Comparison of ENCODE assay signal across 7 cellular contexts in genomic region chr4:140150636-140150885, GRCh38. TPM values are rescaled to one million over a fixed set of nuclear protein-coding genes. Genes with fewer than 3 reads are reported as not detected.
A peak's percentile ranks its signal among the peaks of the same experiment; 100 is the strongest.
DNase-seq lines count a peak whose midpoint lies in the region; ATAC-seq and TF ChIP-seq lines count a peak whose summit lies in the region.

No MANE protein-coding gene starts in this region.

- H3K9ac ChIP-seq in duodenal mucosa (ENCODE audit: low read depth in 1 of 2, low read length in 2 of 2) = peak overlapping the region; percentile 68 to 77

- no peaks in the 10 kb centered on the region; the same call in 2 of the 3 replicates for H3K36me3 Mint-ChIP-seq in GM23338 (ENCODE audit: low read depth)
- H3K36me3 Mint-ChIP-seq in naive thymus-derived CD8-positive, alpha-beta T cell = peaks cover 0 to 2% (median 0%) of the 10 kb centered on the region in 3 donors

- peaks cover 12% of the 10 kb centered on the region for H3K27me3 ChIP-seq in GM23338 (ENCODE audit: insufficient read depth)
- H3K27me3 ChIP-seq in SJCRH30 = no peaks in the 10 kb centered on the region
- no peaks in the 10 kb centered on the region for H3K27me3 ChIP-seq in duodenal mucosa (ENCODE audit: control insufficient read depth in 1 of 2, insufficient read depth in 2 of 2, low read length in 2 of 2)

- peak overlapping the region; percentile 95 for H3K27ac Mint-ChIP-seq in GM23338
- H3K27ac Mint-ChIP-seq in naive thymus-derived CD8-positive, alpha-beta T cell = peak overlapping the region; percentile 91 to 99 (median 98)

- TF ChIP-seq CTCF in GM23338 (conservative IDR thresholded peaks at IDR 0.05; ENCODE audit: low read depth in 2 of 2) = no peak
- no peak for TF ChIP-seq CTCF in GM13977 (IDR thresholded peaks at IDR 0.05; ENCODE audit: extremely low read depth, insufficient read depth, missing control alignments)

- no peaks in the 10 kb centered on the region for H4K20me1 ChIP-seq in GM23338 (replicated peaks; ENCODE audit: insufficient read depth)

- 0 out of 2 replicates have a peak, but pooled peaks cover 7% of the 10 kb centered on the region for H3K79me2 ChIP-seq in GM23338 (replicated peaks; ENCODE audit: insufficient read depth)

- H2AFZ ChIP-seq in GM23338 = peak overlapping the region; percentile 85

- H3K36me3 ChIP-seq in GM23338 (ENCODE audit: insufficient read depth) = no peaks in the 10 kb centered on the region
- H3K36me3 ChIP-seq in SJCRH30 = no peaks in the 10 kb centered on the region
- H3K36me3 ChIP-seq in duodenal mucosa (ENCODE audit: control insufficient read depth in 1 of 2, insufficient read depth in 2 of 2, low read length in 2 of 2) = no peaks in the 10 kb centered on the region

- peaks cover 4% of the 10 kb centered on the region for H3F3A ChIP-seq in GM23338 (replicated peaks; ENCODE audit: low read depth)

- H3K27me3 Mint-ChIP-seq in GM23338 (ENCODE audit: insufficient read depth, low read depth, poor library complexity) = peaks cover 27% of the 10 kb centered on the region
- no peaks in the 10 kb centered on the region for H3K27me3 Mint-ChIP-seq in naive thymus-derived CD8-positive, alpha-beta T cell

- DNase-seq in GM23338 (ENCODE audit: low spot score) (no peak), SJCRH30 (no peak), NCI-H2171 treated with DMSO at 0.1 percent for 48 hours (lab: John Stamatoyannopoulos, UW) (no peak), GM13977 (ENCODE audit: low spot score) (no peak)
- DNase-seq in naive thymus-derived CD8-positive, alpha-beta T cell = no peak

- peaks cover 36% of the 10 kb centered on the region for H3K4me1 Mint-ChIP-seq in GM23338
- peaks cover 6 to 31% (median 26%) of the 10 kb centered on the region in 4 donors for H3K4me1 Mint-ChIP-seq in naive thymus-derived CD8-positive, alpha-beta T cell

- H3K4me3 ChIP-seq in GM23338 (peak overlapping the region; percentile 97), SJCRH30 (peak overlapping the region; percentile 68), duodenal mucosa (ENCODE audit: low read depth in 1 of 2, low read length in 2 of 2) (peak overlapping the region; percentile 90 to 97)

- POLR2A ChIA-PET in naive thymus-derived CD8-positive, alpha-beta T cell (lab: Charles Lee) = interaction anchor here (0.7 to 5.1 kb wide), 23 partner anchors 8 to 647 kb away, joined by 3 to 76 read pairs (median 5); partner anchors contain the start of gene ELMOD2

- H3K9me3 Mint-ChIP-seq in GM23338 = no peaks in the 10 kb centered on the region
- no peaks in the 10 kb centered on the region for H3K9me3 Mint-ChIP-seq in naive thymus-derived CD8-positive, alpha-beta T cell

- in situ Hi-C loops in GM13977 (cut with MboI; ENCODE audit: low pct_unique_long_range_greater_than_20kb, low sequenced_read_pairs, unreplicated experiment) = no loop called here

- peak overlapping the region; percentile 90 for H3K4me3 Mint-ChIP-seq in GM23338
- peak overlapping the region; percentile 93 to 100 (median 98) for H3K4me3 Mint-ChIP-seq in naive thymus-derived CD8-positive, alpha-beta T cell

- ATAC-seq in GM23338 = no peak; the same call in 2 of the 3 replicates
- no peak for ATAC-seq in naive thymus-derived CD8-positive, alpha-beta T cell
- ATAC-seq in GM18861 (IDR thresholded peaks at IDR 0.05; ENCODE audit: unreplicated experiment) = no peak

- peaks cover 33% of the 10 kb centered on the region for H3K4me1 ChIP-seq in GM23338 (ENCODE audit: insufficient read depth)
- no peaks in the 10 kb centered on the region for H3K4me1 ChIP-seq in SJCRH30
- peaks cover 3 to 9% of the 10 kb centered on the region in 2 donors for H3K4me1 ChIP-seq in duodenal mucosa (ENCODE audit: control insufficient read depth in 1 of 2, insufficient read depth in 2 of 2, low read length in 2 of 2)

- H3K4me2 ChIP-seq in GM23338 = peak overlapping the region; percentile 99

- H3K27ac ChIP-seq in GM23338 (ENCODE audit: low read depth) (peak overlapping the region; percentile 99), SJCRH30 (peak overlapping the region; percentile 65; the same call in 1 of the 2 replicates), duodenal mucosa (ENCODE audit: low read depth, low read length) (peak overlapping the region; percentile 88)

- no peaks in the 10 kb centered on the region for H3K9me2 ChIP-seq in GM23338 (ENCODE audit: insufficient read depth)

- no peaks in the 10 kb centered on the region for H3K9me3 ChIP-seq in SJCRH30 (replicated peaks)
- H3K9me3 ChIP-seq in duodenal mucosa (ENCODE audit: control insufficient read depth in 1 of 2, low read length in 2 of 2) = no peaks in the 10 kb centered on the region

TF ChIP-seq in GM23338, 12 proteins besides CTCF, POLR2A, EP300 and RAD21:
- TF ChIP-seq ZNF114 (CRISPR knock-in tag; IDR thresholded peaks at IDR 0.05) (no peak), ZNF331 (CRISPR knock-in tag; IDR thresholded peaks at IDR 0.05; ENCODE audit: low read depth) (no peak), REST (IDR thresholded peaks at IDR 0.05; ENCODE audit: unreplicated experiment) (no peak), EZH2phosphoT487 (IDR thresholded peaks at IDR 0.05; ENCODE audit: unreplicated experiment) (no peak), ETS1 (IDR thresholded peaks at IDR 0.05) (no peak), POLR2AphosphoS5 (IDR thresholded peaks at IDR 0.05; ENCODE audit: low read depth) (no peak), EZH2 (IDR thresholded peaks at IDR 0.05; ENCODE audit: low read depth, unreplicated experiment) (no peak), CREB1 (CRISPR knock-in tag; IDR thresholded peaks at IDR 0.05; ENCODE audit: low read depth) (no peak), JUNB (IDR thresholded peaks at IDR 0.05; ENCODE audit: unreplicated experiment) (no peak)

RNA-seq across cellular contexts. Expression of gene MAML3, which starts 3.4 kb away (rescaled TPM):
- total RNA-seq in GM23338 (2014; rRNA removed; shearing (Covaris generic)) = 3.7 and 6.5 TPM in 2 replicates
- polyA plus RNA-seq in GM23338 (2016; fragmentation: Nextera tagmentation; extraction: Ambion mirVana) = 1.3 and 1.7 TPM in 2 replicates
- total RNA-seq in SJCRH30 (2014; rRNA removed; shearing (Covaris generic)) = 0.23 and 0.42 TPM in 2 replicates
- 1 to 10 TPM; 4.9 to 5.3 TPM for total RNA-seq in naive thymus-derived CD8-positive, alpha-beta T cell
- polyA plus RNA-seq in naive thymus-derived CD8-positive, alpha-beta T cell = 1 to 10 TPM in 2 of 3 donors, under 1 TPM in 1; 0.51 to 1.6 (median 1.4) TPM
